In the genomic region with DNA sequence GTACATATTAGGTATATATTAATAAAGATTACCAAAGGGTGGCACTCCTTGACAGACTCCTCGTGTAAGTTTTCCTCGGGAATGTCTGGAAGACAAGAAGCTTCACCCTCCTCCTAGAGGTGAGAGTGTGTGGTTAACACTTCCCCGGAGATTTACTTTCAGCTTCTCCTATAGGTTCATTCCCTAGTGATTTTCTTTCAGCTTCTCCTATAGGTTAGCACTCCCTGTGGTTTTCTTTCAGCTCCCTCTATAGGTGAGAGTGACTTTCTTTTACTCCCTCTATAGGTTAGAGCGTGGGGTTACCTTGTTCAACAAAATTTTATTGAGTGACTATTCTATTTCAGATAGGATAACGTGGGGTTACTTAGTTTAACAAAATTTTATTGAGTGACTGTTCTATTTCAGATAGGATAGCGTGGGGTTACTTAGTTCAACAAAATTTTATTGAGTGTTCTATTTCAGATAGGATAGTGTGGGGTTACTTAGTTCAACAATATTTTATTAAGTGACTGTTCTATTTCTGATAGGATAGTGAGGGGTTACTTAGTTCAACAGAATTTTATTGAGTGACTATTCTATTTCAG, we compare ENCODE assay signal across 8 cellular contexts. TPM values are rescaled to one million over a fixed set of nuclear protein-coding genes. Genes with fewer than 3 reads are reported as not detected.
DNase-seq lines count a peak whose midpoint lies in the region; ATAC-seq, FAIRE-seq and TF ChIP-seq lines count a peak whose summit lies in the region.

No MANE protein-coding gene starts in this region.

- peak; percentile 78 for ATAC-seq in GM21360 (IDR thresholded peaks at IDR 0.05; ENCODE audit: unreplicated experiment)
- no peak for ATAC-seq in HG02571 (IDR thresholded peaks at IDR 0.05; ENCODE audit: unreplicated experiment)

- H3K27ac ChIP-seq in astrocyte (ENCODE audit: low read depth, low read length) = no peak overlapping the region
- no peak overlapping the region for H3K27ac ChIP-seq in small intestine (ENCODE audit: low read depth in 1 of 2, low read length in 1 of 2)

- peak; percentile 5 for TF ChIP-seq CTCF in astrocyte (IDR thresholded peaks at IDR 0.05; ENCODE audit: insufficient read depth, low read depth, low read length)

- no peaks in the 10 kb centered on the region for H3K79me2 ChIP-seq in astrocyte (ENCODE audit: insufficient read depth, low read length)

- no peaks in the 10 kb centered on the region for H3K27me3 ChIP-seq in astrocyte (ENCODE audit: insufficient read depth, low read length)
- H3K27me3 ChIP-seq in small intestine (ENCODE audit: control insufficient read depth in 2 of 2, insufficient read depth in 2 of 2, low read length in 2 of 2) = no peaks in the 10 kb centered on the region

- DNase-seq in COLO829 (ENCODE audit: low spot score) (peak; percentile 56), NAMALWA (ENCODE audit: low spot score) (peak; percentile 77), astrocyte (ENCODE audit: low read depth) (no peak), small intestine (peak; percentile 53), T-helper 9 cell (no peak)
- DNase-seq in activated CD8-positive, alpha-beta memory T cell treated with anti-CD3 and anti-CD28 coated beads, Interleukin-2, amount 50 U/mL, for 48 hours = no peak

- H3K4me3 ChIP-seq in astrocyte (ENCODE audit: insufficient read depth, low read depth, low read length) = no peak overlapping the region
- H3K4me3 ChIP-seq in small intestine (ENCODE audit: low read depth in 1 of 2, low read length in 2 of 2) = no peak overlapping the region

- no peak overlapping the region for H3K4me2 ChIP-seq in astrocyte (ENCODE audit: low read length)

- H3K27me3 Mint-ChIP-seq in astrocyte (ENCODE audit: low read depth, unreplicated experiment) = no peaks in the 10 kb centered on the region

- H3K9ac ChIP-seq in astrocyte (ENCODE audit: low read length) = no peak overlapping the region

- H3K4me1 ChIP-seq in astrocyte (ENCODE audit: insufficient read depth, low read length) (no peaks in the 10 kb centered on the region), small intestine (ENCODE audit: control insufficient read depth in 2 of 2, insufficient read depth in 1 of 2, low read depth in 1 of 2, low read length in 1 of 2) (no peaks in the 10 kb centered on the region)

- FAIRE-seq in astrocyte (lab: Jason Lieb, UNC) (no peak), small intestine (lab: Jason Lieb, UNC) (no peak)

- H3K9me3 ChIP-seq in astrocyte (ENCODE audit: insufficient read depth, low read depth, low read length) = no peaks in the 10 kb centered on the region
- no peaks in the 10 kb centered on the region for H3K9me3 ChIP-seq in small intestine (ENCODE audit: control insufficient read depth, low read depth)

- H3K36me3 ChIP-seq in astrocyte (ENCODE audit: insufficient read depth, low read length) (no peaks in the 10 kb centered on the region), small intestine (ENCODE audit: control insufficient read depth in 2 of 2, insufficient read depth in 2 of 2, low read length in 2 of 2) (no peaks in the 10 kb centered on the region)

- H3K9me3 Mint-ChIP-seq in astrocyte (ENCODE audit: unreplicated experiment) = no peaks in the 10 kb centered on the region

- H4K20me1 ChIP-seq in astrocyte (ENCODE audit: insufficient read depth, low read length) = no peaks in the 10 kb centered on the region

- no peaks in the 10 kb centered on the region for H3K4me1 Mint-ChIP-seq in astrocyte (ENCODE audit: low read depth, unreplicated experiment)

- H3K4me3 Mint-ChIP-seq in astrocyte (ENCODE audit: unreplicated experiment) = no peak overlapping the region

- no peak overlapping the region for H3K27ac Mint-ChIP-seq in astrocyte (ENCODE audit: unreplicated experiment)

- H3K36me3 Mint-ChIP-seq in astrocyte (ENCODE audit: low read depth, unreplicated experiment) = no peaks in the 10 kb centered on the region

- WGBS in small intestine, 3 donors = 39 to 54% (median 50%) methylated on average over 6 of the region's 6 CpGs

- H2AFZ ChIP-seq in astrocyte (ENCODE audit: low read depth, low read length) = no peak overlapping the region

RNA-seq across cellular contexts. Expression of gene PABIR2, which starts 32.7 kb away (rescaled TPM):
- total RNA-seq in astrocyte = 11.5 and 12.4 TPM in 2 replicates
- 10 to 100 TPM; 16.8 to 23.7 (median 18.1) TPM for polyA plus RNA-seq in small intestine

Comparison
In these comparisons a context has a peak if more than half of its experiments do, and no peak if none do; other contexts are left out.
1. DNase-seq: peak in COLO829 (single experiment), NAMALWA (single experiment) and small intestine (single experiment); none in astrocyte (single experiment), T-helper 9 cell (single experiment) and activated CD8-positive, alpha-beta memory T cell treated with anti-CD3 and anti-CD28 coated beads, Interleukin-2, amount 50 U/mL, for 48 hours (single experiment).